26 cellular contexts compared by ENCODE assay signal in the genomic region with DNA sequence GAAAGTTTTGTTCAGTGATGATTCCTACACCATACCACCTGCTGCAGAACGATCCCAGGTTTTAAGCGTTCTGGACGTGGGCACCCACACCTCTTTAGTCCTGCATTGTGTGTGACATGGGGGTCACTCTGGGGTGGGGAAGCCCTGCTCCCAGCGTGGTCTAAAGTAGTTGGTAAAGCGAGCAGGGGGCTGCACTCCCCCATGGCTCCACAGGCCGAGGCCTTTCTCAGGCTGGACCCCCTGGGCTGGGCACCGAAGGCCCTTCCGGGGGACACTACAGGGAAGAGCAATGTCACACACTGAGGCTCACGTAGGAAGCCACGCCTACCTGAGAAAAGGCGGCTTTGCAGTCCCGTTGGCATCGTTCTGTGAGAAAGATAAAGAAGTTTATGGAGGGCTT.
"Had no signal": no experiment of that assay in that cellular context is flagged by ENCODE, and none has a peak within 500 bp of the region (broad histone marks: within the 10 kb centered on the region; RNA-seq: fewer than 3 reads in every experiment).

No MANE protein-coding gene starts in this region.

- DNase-seq: activated CD4-positive, alpha-beta memory T cell treated with anti-CD3 and anti-CD28 coated beads, Interleukin-2, amount 10 ng/mL, durations not matched to agents 7 days and 5 days; activated CD4-positive, alpha-beta T cell treated with anti-CD3 and anti-CD28 coated beads, Interleukin-2, amount 10 ng/mL, durations not matched to agents 7 days and 5 days; activated CD4-positive, CD25-positive, alpha-beta regulatory T cell treated with anti-CD3 and anti-CD28 coated beads, Interleukin-2, amount 50 U/mL, for 72 hours; activated CD8-positive, alpha-beta memory T cell treated with anti-CD3 and anti-CD28 coated beads, Interleukin-2, amount 50 U/mL, for 48 hours; activated gamma-delta T cell treated with Interleukin-2 at 50 U/mL for 16 hours; activated naive CD4-positive, alpha-beta T cell treated with anti-CD3 and anti-CD28 coated beads, Interleukin-2, amount 50 U/mL, for 16 hours; activated T-cell treated with anti-CD3 and anti-CD28 coated beads, Interleukin-2, amount 50 U/mL, for 24 hours; amniotic stem cell; brain microvascular endothelial cell; cortex of kidney; foreskin keratinocyte; left cardiac atrium; left ventricle myocardium superior; naive B cell; occipital lobe; stimulated activated CD4-positive, alpha-beta T cell treated with anti-CD3 and anti-CD28 coated beads, Interleukin-15, amount 100 ng/mL, for 24 hours; stimulated activated CD4-positive, alpha-beta T cell treated with anti-CD3 and anti-CD28 coated beads, Interleukin-2, amount 100 ng/mL, for 24 hours; stimulated activated naive B cell treated with anti-CD40 and anti-IgM and Interleukin-4, amounts not matched to agents 10 μg/mL and 1 μg/mL and 100 μg/mL, for 72 hours; stomach; T-helper 17 cell; T1000; tibial artery had no signal

- ATAC-seq: left cardiac atrium; left ventricle myocardium superior; stimulated activated naive B cell treated with anti-CD40 and anti-IgM and Interleukin-4, amounts not matched to agents 10 μg/mL and 1 μg/mL and 100 μg/mL, for 72 hours; T-helper 17 cell had no signal

- H3K4me3 ChIP-seq: esophagus muscularis mucosa, right atrium auricular region, stomach, tibial artery had no signal

- H3K9me3 ChIP-seq: esophagus muscularis mucosa, right atrium auricular region, stomach, tibial artery had no signal

- H3K27me3 ChIP-seq: brain microvascular endothelial cell, esophagus muscularis mucosa, foreskin keratinocyte, right atrium auricular region, stomach, tibial artery had no signal

- FAIRE-seq: astrocyte, keratinocyte had no signal

- H3K27ac ChIP-seq: brain microvascular endothelial cell, esophagus muscularis mucosa, foreskin keratinocyte, right atrium auricular region, tibial artery had no signal

- H3K4me1 ChIP-seq: foreskin keratinocyte had no signal
